ENCODE assay signal across 10 cellular contexts in genomic region chr6:7148100-7148822, GRCh38. TPM values are rescaled to one million over a fixed set of nuclear protein-coding genes. Genes with fewer than 3 reads are reported as not detected.
DNase-seq lines count a peak whose midpoint lies in the region; ATAC-seq, FAIRE-seq and TF ChIP-seq lines count a peak whose summit lies in the region.
"Had no signal": no experiment of that assay in that cellular context is flagged by ENCODE, and none has a peak within 500 bp of the region (broad histone marks: within the 10 kb centered on the region; RNA-seq: fewer than 3 reads in every experiment).

No MANE protein-coding gene starts in this region.

- peaks cover 93% of the 10 kb centered on the region for H3K4me1 Mint-ChIP-seq in activated naive CD4-positive, alpha-beta T cell treated with anti-CD3 and anti-CD28 coated beads, Interleukin-2, amount 50 U/mL, for 24 hours
- H3K4me1 Mint-ChIP-seq in activated naive CD8-positive, alpha-beta T cell (ENCODE audit: low read depth), result peaks cover 82% of the 10 kb centered on the region
- peaks cover 49% of the 10 kb centered on the region for H3K4me1 Mint-ChIP-seq in activated CD4-positive, alpha-beta memory T cell treated with anti-CD3 and anti-CD28 coated beads, Interleukin-2, amount 10 ng/mL, durations not matched to agents 7 days and 5 days

- TF ChIP-seq CTCF in kidney (IDR thresholded peaks at IDR 0.05; ENCODE audit: borderline replicate concordance, extremely low read depth, insufficient read depth) (no peak), tibial artery (IDR thresholded peaks at IDR 0.05) (no peak)

- no peaks in the 10 kb centered on the region for H3K9me3 ChIP-seq in kidney (ENCODE audit: control insufficient read depth in 1 of 2, low read length in 2 of 2)
- no peaks in the 10 kb centered on the region for H3K9me3 ChIP-seq in tibial artery

- H3K27ac Mint-ChIP-seq in activated naive CD4-positive, alpha-beta T cell treated with anti-CD3 and anti-CD28 coated beads, Interleukin-2, amount 50 U/mL, for 24 hours, result peak overlapping the region; percentile 86
- H3K27ac Mint-ChIP-seq in activated naive CD8-positive, alpha-beta T cell, result peak overlapping the region; percentile 95
- H3K27ac Mint-ChIP-seq in activated CD4-positive, alpha-beta memory T cell treated with anti-CD3 and anti-CD28 coated beads, Interleukin-2, amount 10 ng/mL, durations not matched to agents 7 days and 5 days, result no peak overlapping the region
- H3K27ac Mint-ChIP-seq: effector memory CD8-positive, alpha-beta T cell had no signal

- FAIRE-seq in kidney (lab: Jason Lieb, UNC), result no peak

- no peaks in the 10 kb centered on the region for H3K36me3 ChIP-seq in kidney (ENCODE audit: control insufficient read depth in 1 of 2, insufficient read depth in 2 of 2, low read length in 2 of 2)
- no peaks in the 10 kb centered on the region for H3K36me3 ChIP-seq in tibial artery

- no peak for DNase-seq in activated naive CD4-positive, alpha-beta T cell (lab: John Stamatoyannopoulos, UW)
- DNase-seq in kidney, result no peak
- no peak for DNase-seq in tibial artery
- DNase-seq in activated CD4-positive, alpha-beta memory T cell treated with anti-CD3 and anti-CD28 coated beads, Interleukin-2, amount 10 ng/mL, durations not matched to agents 7 days and 5 days, result no peak
- no peak for DNase-seq in NCI-H526 treated with DMSO at 0.1 percent for 48 hours (lab: John Stamatoyannopoulos, UW)
- DNase-seq: effector memory CD8-positive, alpha-beta T cell; NCI-H524 had no signal

- H3K9me3 Mint-ChIP-seq in activated naive CD4-positive, alpha-beta T cell treated with anti-CD3 and anti-CD28 coated beads, Interleukin-2, amount 50 U/mL, for 24 hours, result no peaks in the 10 kb centered on the region
- H3K9me3 Mint-ChIP-seq in activated naive CD8-positive, alpha-beta T cell (ENCODE audit: low read depth), result no peaks in the 10 kb centered on the region
- H3K9me3 Mint-ChIP-seq in activated CD4-positive, alpha-beta memory T cell treated with anti-CD3 and anti-CD28 coated beads, Interleukin-2, amount 10 ng/mL, durations not matched to agents 7 days and 5 days, result no peaks in the 10 kb centered on the region
- H3K9me3 Mint-ChIP-seq: effector memory CD8-positive, alpha-beta T cell had no signal

- H3K4me3 ChIP-seq in kidney (ENCODE audit: low read length in 2 of 2) (no peak overlapping the region), tibial artery (no peak overlapping the region)

- CTCF ChIA-PET in activated CD4-positive, alpha-beta memory T cell treated with anti-CD3 and anti-CD28 coated beads, Interleukin-2, amount 10 ng/mL, durations not matched to agents 7 days and 5 days (lab: Charles Lee), result no interaction called here

- H3K4me3 Mint-ChIP-seq in activated naive CD4-positive, alpha-beta T cell treated with anti-CD3 and anti-CD28 coated beads, Interleukin-2, amount 50 U/mL, for 24 hours, result peak overlapping the region; percentile 75
- H3K4me3 Mint-ChIP-seq in activated naive CD8-positive, alpha-beta T cell, result peak overlapping the region; percentile 74
- no peak overlapping the region for H3K4me3 Mint-ChIP-seq in activated CD4-positive, alpha-beta memory T cell treated with anti-CD3 and anti-CD28 coated beads, Interleukin-2, amount 10 ng/mL, durations not matched to agents 7 days and 5 days
- H3K4me3 Mint-ChIP-seq: effector memory CD8-positive, alpha-beta T cell had no signal

- no peak overlapping the region for H3K9ac ChIP-seq in kidney (ENCODE audit: low read length in 2 of 2)

- H3K27ac ChIP-seq in kidney (ENCODE audit: low read depth in 2 of 2, low read length in 2 of 2), result peak overlapping the region; percentile 43 to 81
- peak overlapping the region; percentile 74 to 77 for H3K27ac ChIP-seq in tibial artery

- POLR2A ChIA-PET in activated CD4-positive, alpha-beta memory T cell treated with anti-CD3 and anti-CD28 coated beads, Interleukin-2, amount 10 ng/mL, durations not matched to agents 7 days and 5 days (lab: Charles Lee), result no interaction called here

- intact Hi-C loops in kidney (cut with DNase I) (no loop called here), tibial artery (cut with DNase I; ENCODE audit: low total_unique reads) (no loop called here)

- H3K4me1 ChIP-seq in kidney (ENCODE audit: control insufficient read depth in 1 of 2, insufficient read depth in 1 of 2, low read depth in 1 of 2, low read length in 2 of 2) (peaks cover 31 to 62% of the 10 kb centered on the region in 2 donors), tibial artery (peaks cover 0 to 49% (median 40%) of the 10 kb centered on the region in 4 donors)

- H3K36me3 Mint-ChIP-seq in activated naive CD4-positive, alpha-beta T cell treated with anti-CD3 and anti-CD28 coated beads, Interleukin-2, amount 50 U/mL, for 24 hours, result peaks cover 2% of the 10 kb centered on the region
- no peaks in the 10 kb centered on the region for H3K36me3 Mint-ChIP-seq in activated naive CD8-positive, alpha-beta T cell
- H3K36me3 Mint-ChIP-seq in activated CD4-positive, alpha-beta memory T cell treated with anti-CD3 and anti-CD28 coated beads, Interleukin-2, amount 10 ng/mL, durations not matched to agents 7 days and 5 days (ENCODE audit: low read depth), result peaks cover 13% of the 10 kb centered on the region

- ATAC-seq in HG03432 (IDR thresholded peaks at IDR 0.05; ENCODE audit: unreplicated experiment), result no peak
- ATAC-seq: effector memory CD8-positive, alpha-beta T cell had no signal

- no peaks in the 10 kb centered on the region for H3K27me3 ChIP-seq in tibial artery

- no peaks in the 10 kb centered on the region for H3K27me3 Mint-ChIP-seq in activated naive CD4-positive, alpha-beta T cell treated with anti-CD3 and anti-CD28 coated beads, Interleukin-2, amount 50 U/mL, for 24 hours
- no peaks in the 10 kb centered on the region for H3K27me3 Mint-ChIP-seq in activated naive CD8-positive, alpha-beta T cell
- no peaks in the 10 kb centered on the region for H3K27me3 Mint-ChIP-seq in activated CD4-positive, alpha-beta memory T cell treated with anti-CD3 and anti-CD28 coated beads, Interleukin-2, amount 10 ng/mL, durations not matched to agents 7 days and 5 days
- H3K27me3 Mint-ChIP-seq: effector memory CD8-positive, alpha-beta T cell had no signal

RNA-seq across cellular contexts. Expression of gene RREB1, which starts 40.5 kb away (rescaled TPM):
- 56.5 TPM for total RNA-seq in kidney
- 5.9 TPM for polyA plus RNA-seq in kidney (ENCODE audit: insufficient read depth, low read depth, low replicate concordance)
- total RNA-seq in activated CD4-positive, alpha-beta memory T cell treated with anti-CD3 and anti-CD28 coated beads, Interleukin-2, amount 10 ng/mL, durations not matched to agents 7 days and 5 days, result 10 to 100 TPM; 26.5 to 27.9 TPM
